ENCODE assay signal across 11 cellular contexts in genomic region chr18:72543362-72544055, GRCh38. TPM values are rescaled to one million over a fixed set of nuclear protein-coding genes. Genes with fewer than 3 reads are reported as not detected.
DNase-seq lines count a peak whose midpoint lies in the region; ATAC-seq and TF ChIP-seq lines count a peak whose summit lies in the region.
"Had no signal": no experiment of that assay in that cellular context is flagged by ENCODE, and none has a peak within 500 bp of the region (broad histone marks: within the 10 kb centered on the region; RNA-seq: fewer than 3 reads in every experiment).

No MANE protein-coding gene starts in this region.

- DNase-seq in GM13976 (ENCODE audit: low spot score), result peak; percentile 15
- DNase-seq in NCI-H69 (lab: John Stamatoyannopoulos, UW), result peak; percentile 71
- no peak for DNase-seq in epithelial cell of proximal tubule (ENCODE audit: low read depth)
- peak in 7 of 10 donors; percentile 10 to 88 (median 28) for DNase-seq in posterior cingulate gyrus
- no peak for DNase-seq in activated CD4-positive, alpha-beta T cell treated with anti-CD3 and anti-CD28 coated beads for 4 hours
- DNase-seq in mesenteric fat pad (ENCODE audit: low spot score), result no peak
- DNase-seq: naive B cell, NCI-H2029 treated with DMSO at 0.1 percent for 48 hours had no signal

- in situ Hi-C loops in GM13976 (cut with MboI; ENCODE audit: low sequenced_read_pairs, unreplicated experiment), result loop anchor here (25.0 kb wide), 1 partner anchor 1606 kb away; no protein-coding TSS in a partner anchor

- no peak for ATAC-seq in HG03520 (IDR thresholded peaks at IDR 0.05; ENCODE audit: unreplicated experiment)

- peak overlapping the region; percentile 39 for H3K4me3 ChIP-seq in epithelial cell of proximal tubule (ENCODE audit: low read depth, low read length)
- H3K4me3 ChIP-seq: GM12878 had no signal

- TF ChIP-seq CTCF in GM13976 (IDR thresholded peaks at IDR 0.05; ENCODE audit: borderline replicate concordance, control extremely low read depth, extremely low read depth, insufficient read depth, missing control alignments), result no peak
- no peak for TF ChIP-seq CTCF in epithelial cell of proximal tubule (conservative IDR thresholded peaks at IDR 0.05; ENCODE audit: low read depth, low read length)

- intact Hi-C loops in posterior cingulate gyrus (cut with DNase I), result loop anchor here (2.0 to 10.0 kb wide), 4 partner anchors 94 to 1759 kb away; no protein-coding TSS in a partner anchor

RNA-seq across cellular contexts. Expression of gene CBLN2, which starts 0.6 kb away (rescaled TPM):
- 0.07 TPM in 1 of 2 replicates, not detected in the other for total RNA-seq in epithelial cell of proximal tubule
- total RNA-seq in mesenteric fat pad, result not detected
- total RNA-seq: activated CD4-positive, alpha-beta T cell treated with anti-CD3 and anti-CD28 coated beads, Interleukin-2, amount 10 ng/mL, durations not matched to agents 24 days and 14 days had no signal

Comparison
In these comparisons a context has a peak if more than half of its experiments do, and no peak if none do; other contexts are left out.
1. DNase-seq: peak in GM13976 (single experiment), NCI-H69 (single experiment) and posterior cingulate gyrus (7 of 10); none in epithelial cell of proximal tubule (single experiment), activated CD4-positive, alpha-beta T cell treated with anti-CD3 and anti-CD28 coated beads for 4 hours (0 of 2) and mesenteric fat pad (single experiment).